Comparison of ENCODE assay signal across 23 cellular contexts in the genomic region with DNA sequence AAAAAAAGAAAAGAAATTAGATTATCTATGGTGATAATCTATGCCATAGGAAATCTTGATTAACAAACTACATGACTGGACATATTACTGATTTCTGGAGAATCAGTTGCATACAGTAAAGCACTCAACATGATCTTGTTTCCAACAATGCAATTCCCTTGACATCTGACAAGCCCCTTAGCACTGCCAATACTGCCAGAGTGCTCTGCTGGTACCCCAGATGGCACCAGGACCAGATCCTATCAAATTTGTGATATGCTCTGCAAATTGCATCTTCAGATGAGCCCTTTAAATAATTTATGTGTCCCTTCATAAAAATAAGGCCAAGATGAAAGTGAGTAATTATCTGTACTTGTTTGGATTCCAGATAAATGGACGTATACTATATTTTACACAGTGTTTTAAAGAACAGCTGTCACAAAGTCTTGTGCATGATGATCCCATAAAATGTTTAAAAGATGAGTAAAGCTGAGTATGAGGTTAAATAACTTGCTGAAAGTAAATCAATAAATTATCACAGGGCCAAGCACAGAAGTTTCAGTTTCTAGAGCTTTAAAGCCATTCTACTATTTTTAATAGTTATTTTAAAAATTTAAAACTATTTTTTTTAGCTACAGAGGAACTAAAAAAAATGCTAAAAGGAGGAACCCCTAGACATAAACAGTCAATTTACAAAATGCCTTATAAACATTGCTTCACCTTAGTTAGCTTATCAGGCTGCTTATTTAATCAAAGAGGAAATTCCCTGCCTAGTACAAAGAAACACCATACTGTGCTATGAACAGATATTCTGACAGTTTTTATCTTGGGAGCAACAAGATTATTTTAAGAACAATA. TPM values are rescaled to one million over a fixed set of nuclear protein-coding genes. Genes with fewer than 3 reads are reported as not detected.
DNase-seq lines count a peak whose midpoint lies in the region; ATAC-seq, FAIRE-seq and TF ChIP-seq lines count a peak whose summit lies in the region.
"Had no signal": no experiment of that assay in that cellular context is flagged by ENCODE, and none has a peak within 500 bp of the region (broad histone marks: within the 10 kb centered on the region; RNA-seq: fewer than 3 reads in every experiment).

No MANE protein-coding gene starts in this region.

- WGBS in gastroesophageal sphincter (ENCODE audit: low coverage in 1 of 2), 2 donors = 13 to 20% methylated on average over 1 of the region's 1 CpG

- peak; percentile 70 for ATAC-seq in PC-3
- ATAC-seq in HG02571 (IDR thresholded peaks at IDR 0.05; ENCODE audit: unreplicated experiment) = no peak
- no peak for ATAC-seq in gastroesophageal sphincter
- ATAC-seq in GM21515 (IDR thresholded peaks at IDR 0.05; ENCODE audit: unreplicated experiment) = no peak
- ATAC-seq: effector memory CD8-positive, alpha-beta T cell; GM23338; sciatic nerve had no signal

- H3K4me2 ChIP-seq in PC-3 (ENCODE audit: low read length) = no peak overlapping the region
- H3K4me2 ChIP-seq: GM23338 had no signal

- peak; percentile 23 for FAIRE-seq in A204.1 (lab: Jason Lieb, UNC)
- FAIRE-seq: RCC 7860 had no signal

- DNase-seq in PC-3 = peak; percentile 8
- DNase-seq in glutamatergic neuron = peak; percentile 39
- DNase-seq in H4 (ENCODE audit: low spot score) = no peak
- DNase-seq: activated CD4-positive, CD25-positive, alpha-beta regulatory T cell treated with anti-CD3 and anti-CD28 coated beads, Interleukin-2, amount 50 U/mL, for 72 hours; activated CD8-positive, alpha-beta memory T cell treated with anti-CD3 and anti-CD28 coated beads, Interleukin-2, amount 50 U/mL, for 4 hours; activated naive CD4-positive, alpha-beta T cell treated with anti-CD3 and anti-CD28 coated beads for 36 hours; brain microvascular endothelial cell; effector memory CD8-positive, alpha-beta T cell; foreskin fibroblast; NCI-H1417; NCI-H526; stimulated activated CD4-positive, alpha-beta T cell treated with anti-CD3 and anti-CD28 coated beads, Interleukin-4, amount 100 ng/mL, for 4 hours; T-helper 1 cell had no signal

- H4K20me1 ChIP-seq in PC-3 (ENCODE audit: low read length) = peaks cover 11% of the 10 kb centered on the region; the same call in 1 of the 2 replicates

- H3K4me1 ChIP-seq in HEK293 (ENCODE audit: control insufficient read depth, insufficient read depth, low read length) (0 out of 2 replicates have a peak, but pooled peaks cover 6% of the 10 kb centered on the region), PC-3 (ENCODE audit: insufficient read depth, low read length) (peaks cover 8% of the 10 kb centered on the region), gastroesophageal sphincter (peaks cover 0 to 17% (median 0%) of the 10 kb centered on the region in 3 donors)

- H3K9me3 ChIP-seq in HEK293 (ENCODE audit: control insufficient read depth, insufficient read depth, low read depth, low read length) = no peaks in the 10 kb centered on the region
- no peaks in the 10 kb centered on the region for H3K9me3 ChIP-seq in PC-3 (ENCODE audit: low read length)
- H3K9me3 ChIP-seq in gastroesophageal sphincter = no peaks in the 10 kb centered on the region
- H3K9me3 ChIP-seq: tibial nerve had no signal

- H3K4me3 ChIP-seq in HEK293 (ENCODE audit: low read depth, low read length) (no peak overlapping the region), PC-3 (ENCODE audit: low read length) (no peak overlapping the region), gastroesophageal sphincter (no peak overlapping the region)
- H3K4me3 ChIP-seq: GM23338, tibial nerve had no signal

- peak overlapping the region; percentile 59 for H3K4me3 Mint-ChIP-seq in glutamatergic neuron (ENCODE audit: unreplicated experiment)
- H3K4me3 Mint-ChIP-seq: activated naive CD4-positive, alpha-beta T cell treated with anti-CD3 and anti-CD28 coated beads for 36 hours; effector memory CD8-positive, alpha-beta T cell; GM23338; neural crest cell had no signal

- intact Hi-C loops in PC-3 (cut with micrococcal nuclease) = no loop called here

- CTCF ChIA-PET in HEK293 (lab: Yijun Ruan, JAX) = interaction anchor here (1.3 kb wide), 1 partner anchor 19 kb away, joined by 4 read pairs; no protein-coding TSS in a partner anchor
- CTCF ChIA-PET in PC-3 (lab: Charles Lee) = no interaction called here

- H3K27ac ChIP-seq in HEK293 (ENCODE audit: extremely low read depth, low read depth, low read length) (no peak overlapping the region), PC-3 (ENCODE audit: low read length) (no peak overlapping the region), gastroesophageal sphincter (no peak overlapping the region)
- H3K27ac ChIP-seq: brain microvascular endothelial cell, tibial nerve had no signal

- TF ChIP-seq CTCF in HEK293 (tag by site-specific recombination; IDR thresholded peaks at IDR 0.05) = no peak
- no peak for TF ChIP-seq CTCF in PC-3 (conservative IDR thresholded peaks at IDR 0.05; ENCODE audit: low read depth, low read length)
- TF ChIP-seq CTCF in glutamatergic neuron (IDR thresholded peaks at IDR 0.05; ENCODE audit: partially characterized antibody, unreplicated experiment) = no peak
- no peak for TF ChIP-seq CTCF in gastroesophageal sphincter (IDR thresholded peaks at IDR 0.05)

- peaks cover 64% of the 10 kb centered on the region for H3K79me2 ChIP-seq in PC-3 (ENCODE audit: low read length)

- H3K27ac Mint-ChIP-seq in glutamatergic neuron (ENCODE audit: unreplicated experiment) = peak overlapping the region; percentile 89
- H3K27ac Mint-ChIP-seq: activated naive CD4-positive, alpha-beta T cell treated with anti-CD3 and anti-CD28 coated beads for 36 hours; GM23338 had no signal

- TF ChIP-seq EP300 in gastroesophageal sphincter (IDR thresholded peaks at IDR 0.05) = no peak

- no peaks in the 10 kb centered on the region for H3F3A ChIP-seq in PC-3 (ENCODE audit: low read length, unreplicated experiment)

- H3K9ac ChIP-seq in PC-3 (ENCODE audit: low read length) = no peak overlapping the region

- no peaks in the 10 kb centered on the region for H3K36me3 ChIP-seq in HEK293 (ENCODE audit: control insufficient read depth in 2 of 2, insufficient read depth in 1 of 2, low read length in 2 of 2)
- no peaks in the 10 kb centered on the region for H3K36me3 ChIP-seq in PC-3 (ENCODE audit: low read depth, low read length)
- H3K36me3 ChIP-seq in gastroesophageal sphincter = no peaks in the 10 kb centered on the region
- H3K36me3 ChIP-seq: brain microvascular endothelial cell, tibial nerve had no signal

- H3K36me3 Mint-ChIP-seq in glutamatergic neuron (ENCODE audit: unreplicated experiment) = no peaks in the 10 kb centered on the region

- H2AFZ ChIP-seq in PC-3 (ENCODE audit: low read length) = no peak overlapping the region
- H2AFZ ChIP-seq: GM23338 had no signal

- H3K4me1 Mint-ChIP-seq in glutamatergic neuron (ENCODE audit: low read depth, unreplicated experiment) = peaks cover 23% of the 10 kb centered on the region
- H3K4me1 Mint-ChIP-seq: GM23338 had no signal

- H3K27me3 ChIP-seq in PC-3 (ENCODE audit: low read length) (no peaks in the 10 kb centered on the region), gastroesophageal sphincter (no peaks in the 10 kb centered on the region)
- H3K27me3 ChIP-seq: brain microvascular endothelial cell, tibial nerve had no signal

- H3K9me2 ChIP-seq in PC-3 (replicated peaks; ENCODE audit: low read length) = no peaks in the 10 kb centered on the region

- TF ChIP-seq POLR2A in gastroesophageal sphincter (IDR thresholded peaks at IDR 0.05) = no peak

- POLR2A ChIA-PET in HEK293 (lab: Yijun Ruan, JAX) (no interaction called here), PC-3 (lab: Charles Lee; ENCODE audit: unreplicated experiment) (interaction anchor here (0.7 kb wide), 1 partner anchor 40 kb away, joined by 3 read pairs; no protein-coding TSS in a partner anchor)

- peaks cover 2% of the 10 kb centered on the region for H3K27me3 Mint-ChIP-seq in glutamatergic neuron (ENCODE audit: unreplicated experiment)
- H3K27me3 Mint-ChIP-seq: effector memory CD8-positive, alpha-beta T cell had no signal

- BruUV-seq in PC-3 (replicated peaks; lab: Mats Ljungman, UMichigan) = no TSS peak

- H3K9me3 Mint-ChIP-seq in glutamatergic neuron (ENCODE audit: unreplicated experiment) = peaks cover 10% of the 10 kb centered on the region
- H3K9me3 Mint-ChIP-seq: activated naive CD4-positive, alpha-beta T cell treated with anti-CD3 and anti-CD28 coated beads for 36 hours; effector memory CD8-positive, alpha-beta T cell; GM23338; neural crest cell had no signal

TF ChIP-seq in HEK293, 187 proteins besides CTCF, POLR2A, EP300 and RAD21 (continues in another document):
- TF ChIP-seq ZFHX2 (tag by site-specific recombination; conservative IDR thresholded peaks at IDR 0.05) = no peak
- no peak for TF ChIP-seq ZBTB26 (tag by site-specific recombination; optimal IDR thresholded peaks at IDR 0.05)
- TF ChIP-seq, protein P1, sequence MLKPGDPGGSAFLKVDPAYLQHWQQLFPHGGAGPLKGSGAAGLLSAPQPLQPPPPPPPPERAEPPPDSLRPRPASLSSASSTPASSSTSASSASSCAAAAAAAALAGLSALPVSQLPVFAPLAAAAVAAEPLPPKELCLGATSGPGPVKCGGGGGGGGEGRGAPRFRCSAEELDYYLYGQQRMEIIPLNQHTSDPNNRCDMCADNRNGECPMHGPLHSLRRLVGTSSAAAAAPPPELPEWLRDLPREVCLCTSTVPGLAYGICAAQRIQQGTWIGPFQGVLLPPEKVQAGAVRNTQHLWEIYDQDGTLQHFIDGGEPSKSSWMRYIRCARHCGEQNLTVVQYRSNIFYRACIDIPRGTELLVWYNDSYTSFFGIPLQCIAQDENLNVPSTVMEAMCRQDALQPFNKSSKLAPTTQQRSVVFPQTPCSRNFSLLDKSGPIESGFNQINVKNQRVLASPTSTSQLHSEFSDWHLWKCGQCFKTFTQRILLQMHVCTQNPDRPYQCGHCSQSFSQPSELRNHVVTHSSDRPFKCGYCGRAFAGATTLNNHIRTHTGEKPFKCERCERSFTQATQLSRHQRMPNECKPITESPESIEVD (tag by site-specific recombination; IDR thresholded peaks at IDR 0.05) = peak; percentile 62
- no peak for TF ChIP-seq ZNF585B (tag by site-specific recombination; IDR thresholded peaks at IDR 0.05)

RNA-seq across cellular contexts. Expression of gene NUDT3, which starts 42.2 kb away (rescaled TPM):
- total RNA-seq in PC-3 (2014; rRNA removed) (24.6 and 28.7 TPM in 2 replicates), glutamatergic neuron (ENCODE audit: unreplicated experiment) (76.1 TPM), gastroesophageal sphincter (10 to 100 TPM; 32.2 to 66.3 (median 46.9) TPM)
- 8.1 and 11.5 TPM in 2 replicates for total RNA-seq in H4 (2014; rRNA removed; shearing (Covaris generic))
